Comparison of ENCODE assay signal across 1 cellular context in genomic region chr10:61066661-61067353, GRCh38.
TF ChIP-seq lines count a peak whose summit lies in the region.

No MANE protein-coding gene starts in this region.

TF ChIP-seq in liver, 16 proteins besides CTCF, POLR2A, EP300 and RAD21 (continued from another document):
- TF ChIP-seq, protein P1, sequence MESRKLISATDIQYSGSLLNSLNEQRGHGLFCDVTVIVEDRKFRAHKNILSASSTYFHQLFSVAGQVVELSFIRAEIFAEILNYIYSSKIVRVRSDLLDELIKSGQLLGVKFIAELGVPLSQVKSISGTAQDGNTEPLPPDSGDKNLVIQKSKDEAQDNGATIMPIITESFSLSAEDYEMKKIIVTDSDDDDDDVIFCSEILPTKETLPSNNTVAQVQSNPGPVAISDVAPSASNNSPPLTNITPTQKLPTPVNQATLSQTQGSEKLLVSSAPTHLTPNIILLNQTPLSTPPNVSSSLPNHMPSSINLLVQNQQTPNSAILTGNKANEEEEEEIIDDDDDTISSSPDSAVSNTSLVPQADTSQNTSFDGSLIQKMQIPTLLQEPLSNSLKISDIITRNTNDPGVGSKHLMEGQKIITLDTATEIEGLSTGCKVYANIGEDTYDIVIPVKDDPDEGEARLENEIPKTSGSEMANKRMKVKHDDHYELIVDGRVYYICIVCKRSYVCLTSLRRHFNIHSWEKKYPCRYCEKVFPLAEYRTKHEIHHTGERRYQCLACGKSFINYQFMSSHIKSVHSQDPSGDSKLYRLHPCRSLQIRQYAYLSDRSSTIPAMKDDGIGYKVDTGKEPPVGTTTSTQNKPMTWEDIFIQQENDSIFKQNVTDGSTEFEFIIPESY (IDR thresholded peaks at IDR 0.05), result peak; percentile 42
- TF ChIP-seq, protein P2, sequence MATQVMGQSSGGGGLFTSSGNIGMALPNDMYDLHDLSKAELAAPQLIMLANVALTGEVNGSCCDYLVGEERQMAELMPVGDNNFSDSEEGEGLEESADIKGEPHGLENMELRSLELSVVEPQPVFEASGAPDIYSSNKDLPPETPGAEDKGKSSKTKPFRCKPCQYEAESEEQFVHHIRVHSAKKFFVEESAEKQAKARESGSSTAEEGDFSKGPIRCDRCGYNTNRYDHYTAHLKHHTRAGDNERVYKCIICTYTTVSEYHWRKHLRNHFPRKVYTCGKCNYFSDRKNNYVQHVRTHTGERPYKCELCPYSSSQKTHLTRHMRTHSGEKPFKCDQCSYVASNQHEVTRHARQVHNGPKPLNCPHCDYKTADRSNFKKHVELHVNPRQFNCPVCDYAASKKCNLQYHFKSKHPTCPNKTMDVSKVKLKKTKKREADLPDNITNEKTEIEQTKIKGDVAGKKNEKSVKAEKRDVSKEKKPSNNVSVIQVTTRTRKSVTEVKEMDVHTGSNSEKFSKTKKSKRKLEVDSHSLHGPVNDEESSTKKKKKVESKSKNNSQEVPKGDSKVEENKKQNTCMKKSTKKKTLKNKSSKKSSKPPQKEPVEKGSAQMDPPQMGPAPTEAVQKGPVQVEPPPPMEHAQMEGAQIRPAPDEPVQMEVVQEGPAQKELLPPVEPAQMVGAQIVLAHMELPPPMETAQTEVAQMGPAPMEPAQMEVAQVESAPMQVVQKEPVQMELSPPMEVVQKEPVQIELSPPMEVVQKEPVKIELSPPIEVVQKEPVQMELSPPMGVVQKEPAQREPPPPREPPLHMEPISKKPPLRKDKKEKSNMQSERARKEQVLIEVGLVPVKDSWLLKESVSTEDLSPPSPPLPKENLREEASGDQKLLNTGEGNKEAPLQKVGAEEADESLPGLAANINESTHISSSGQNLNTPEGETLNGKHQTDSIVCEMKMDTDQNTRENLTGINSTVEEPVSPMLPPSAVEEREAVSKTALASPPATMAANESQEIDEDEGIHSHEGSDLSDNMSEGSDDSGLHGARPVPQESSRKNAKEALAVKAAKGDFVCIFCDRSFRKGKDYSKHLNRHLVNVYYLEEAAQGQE (IDR thresholded peaks at IDR 0.05), result no peak
- TF ChIP-seq JUND (IDR thresholded peaks at IDR 0.05), result peak in 1 of 2 donors; percentile 60
- TF ChIP-seq TAF1 (conservative IDR thresholded peaks at IDR 0.05), result no peak
- peak; percentile 35 for TF ChIP-seq FOXA2 (IDR thresholded peaks at IDR 0.05)
- peak; percentile 14 for TF ChIP-seq MAX (IDR thresholded peaks at IDR 0.05)
